1 cellular context compared by ENCODE assay signal in the genomic region with DNA sequence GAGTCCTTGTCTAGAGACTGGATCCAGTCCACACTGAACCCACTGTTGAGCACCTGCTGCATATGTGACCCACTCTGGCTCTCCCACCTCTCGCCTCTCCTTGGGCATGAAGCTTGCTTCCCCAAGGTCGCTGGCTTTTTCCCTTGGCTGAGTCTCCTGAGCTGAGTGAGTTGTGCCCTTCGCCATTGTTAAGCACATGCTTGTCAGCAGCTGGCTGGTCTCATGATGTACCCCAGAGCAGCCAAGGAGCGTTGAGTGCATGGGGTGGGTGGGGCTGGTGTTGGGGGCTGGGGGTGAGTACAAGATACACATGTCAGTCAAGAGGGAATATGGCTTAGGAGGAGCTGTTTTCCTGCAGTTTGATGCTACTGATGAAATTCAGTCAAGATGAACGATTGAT.
TF ChIP-seq lines count a peak whose summit lies in the region.

No MANE protein-coding gene starts in this region.

TF ChIP-seq in liver, 16 proteins besides CTCF, POLR2A, EP300 and RAD21:
- TF ChIP-seq HNF4A (conservative IDR thresholded peaks at IDR 0.05) (no peak), JUND (IDR thresholded peaks at IDR 0.05) (no peak), NR2F2 (IDR thresholded peaks at IDR 0.05) (no peak), RXRA (IDR thresholded peaks at IDR 0.05) (no peak)
- TF ChIP-seq, protein P1, sequence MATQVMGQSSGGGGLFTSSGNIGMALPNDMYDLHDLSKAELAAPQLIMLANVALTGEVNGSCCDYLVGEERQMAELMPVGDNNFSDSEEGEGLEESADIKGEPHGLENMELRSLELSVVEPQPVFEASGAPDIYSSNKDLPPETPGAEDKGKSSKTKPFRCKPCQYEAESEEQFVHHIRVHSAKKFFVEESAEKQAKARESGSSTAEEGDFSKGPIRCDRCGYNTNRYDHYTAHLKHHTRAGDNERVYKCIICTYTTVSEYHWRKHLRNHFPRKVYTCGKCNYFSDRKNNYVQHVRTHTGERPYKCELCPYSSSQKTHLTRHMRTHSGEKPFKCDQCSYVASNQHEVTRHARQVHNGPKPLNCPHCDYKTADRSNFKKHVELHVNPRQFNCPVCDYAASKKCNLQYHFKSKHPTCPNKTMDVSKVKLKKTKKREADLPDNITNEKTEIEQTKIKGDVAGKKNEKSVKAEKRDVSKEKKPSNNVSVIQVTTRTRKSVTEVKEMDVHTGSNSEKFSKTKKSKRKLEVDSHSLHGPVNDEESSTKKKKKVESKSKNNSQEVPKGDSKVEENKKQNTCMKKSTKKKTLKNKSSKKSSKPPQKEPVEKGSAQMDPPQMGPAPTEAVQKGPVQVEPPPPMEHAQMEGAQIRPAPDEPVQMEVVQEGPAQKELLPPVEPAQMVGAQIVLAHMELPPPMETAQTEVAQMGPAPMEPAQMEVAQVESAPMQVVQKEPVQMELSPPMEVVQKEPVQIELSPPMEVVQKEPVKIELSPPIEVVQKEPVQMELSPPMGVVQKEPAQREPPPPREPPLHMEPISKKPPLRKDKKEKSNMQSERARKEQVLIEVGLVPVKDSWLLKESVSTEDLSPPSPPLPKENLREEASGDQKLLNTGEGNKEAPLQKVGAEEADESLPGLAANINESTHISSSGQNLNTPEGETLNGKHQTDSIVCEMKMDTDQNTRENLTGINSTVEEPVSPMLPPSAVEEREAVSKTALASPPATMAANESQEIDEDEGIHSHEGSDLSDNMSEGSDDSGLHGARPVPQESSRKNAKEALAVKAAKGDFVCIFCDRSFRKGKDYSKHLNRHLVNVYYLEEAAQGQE (IDR thresholded peaks at IDR 0.05): no peak
